ENCODE assay signal across 1 cellular context in genomic region chr4:152535903-152536544, GRCh38.
TF ChIP-seq lines count a peak whose summit lies in the region.

FBXW7 (minus strand) TSS chr4:152536092; CDS start chr4:152411803, 124,289 bp downstream.

TF ChIP-seq in HepG2, 621 proteins besides CTCF, POLR2A, EP300 and RAD21 (continued from another document and continues in another):
- TF ChIP-seq, protein P1, sequence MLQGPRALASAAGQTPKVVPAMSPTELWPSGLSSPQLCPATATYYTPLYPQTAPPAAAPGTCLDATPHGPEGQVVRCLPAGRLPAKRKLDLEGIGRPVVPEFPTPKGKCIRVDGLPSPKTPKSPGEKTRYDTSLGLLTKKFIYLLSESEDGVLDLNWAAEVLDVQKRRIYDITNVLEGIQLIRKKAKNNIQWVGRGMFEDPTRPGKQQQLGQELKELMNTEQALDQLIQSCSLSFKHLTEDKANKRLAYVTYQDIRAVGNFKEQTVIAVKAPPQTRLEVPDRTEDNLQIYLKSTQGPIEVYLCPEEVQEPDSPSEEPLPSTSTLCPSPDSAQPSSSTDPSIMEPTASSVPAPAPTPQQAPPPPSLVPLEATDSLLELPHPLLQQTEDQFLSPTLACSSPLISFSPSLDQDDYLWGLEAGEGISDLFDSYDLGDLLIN (CRISPR knock-in tag; IDR thresholded peaks at IDR 0.05; ENCODE audit: borderline replicate concordance) = no peak
- TF ChIP-seq TERF1 (CRISPR knock-in tag; IDR thresholded peaks at IDR 0.05) (no peak), FOXA1 (IDR thresholded peaks at IDR 0.05) (no peak), FOXA1 (CRISPR knock-in tag; IDR thresholded peaks at IDR 0.05) (no peak), RFX5 (IDR thresholded peaks at IDR 0.05; ENCODE audit: low read depth, low read length) (peak; percentile 93), ZKSCAN1 (IDR thresholded peaks at IDR 0.05; ENCODE audit: low read length) (no peak), PTBP1 (IDR thresholded peaks at IDR 0.05; ENCODE audit: low read depth, low read length, poor library complexity, severe bottlenecking) (no peak), ZNF577 (CRISPR knock-in tag; IDR thresholded peaks at IDR 0.05; ENCODE audit: borderline replicate concordance, low read depth) (no peak), MYC (CRISPR knock-in tag; IDR thresholded peaks at IDR 0.05; ENCODE audit: borderline replicate concordance) (peak; percentile 38; the same call in 1 of the 2 replicates), DNMT1 (CRISPR knock-in tag; IDR thresholded peaks at IDR 0.05) (no peak; the same call in 1 of the 2 replicates), PLRG1 (conservative IDR thresholded peaks at IDR 0.05) (no peak), ZNF605 (CRISPR knock-in tag; IDR thresholded peaks at IDR 0.05) (peak; percentile 97), ZFP37 (CRISPR knock-in tag; IDR thresholded peaks at IDR 0.05; ENCODE audit: borderline replicate concordance) (no peak), SATB2 (CRISPR knock-in tag; IDR thresholded peaks at IDR 0.05) (no peak), RERE (CRISPR knock-in tag; IDR thresholded peaks at IDR 0.05; ENCODE audit: low read depth) (0 out of 2 replicates have a peak, but pooled peaks have one; percentile 18), ZNF614 (CRISPR knock-in tag; IDR thresholded peaks at IDR 0.05; ENCODE audit: borderline replicate concordance) (peak; percentile 87; the same call in 1 of the 2 replicates), NFE2L2 (IDR thresholded peaks at IDR 0.05; ENCODE audit: low read length) (no peak), BCL6 (CRISPR knock-in tag; IDR thresholded peaks at IDR 0.05) (peak; percentile 41), ZNF484 (CRISPR knock-in tag; IDR thresholded peaks at IDR 0.05; ENCODE audit: borderline replicate concordance, low read depth) (no peak), ZNF274 (CRISPR knock-in tag; IDR thresholded peaks at IDR 0.05) (peak; percentile 78; the same call in 1 of the 2 replicates), ZBTB20 (CRISPR knock-in tag; IDR thresholded peaks at IDR 0.05; ENCODE audit: borderline replicate concordance, low read depth) (no peak), GATAD1 (CRISPR knock-in tag; IDR thresholded peaks at IDR 0.05) (peak; percentile 96), NKX3-1 (CRISPR knock-in tag; IDR thresholded peaks at IDR 0.05) (no peak), RFX3 (CRISPR knock-in tag; IDR thresholded peaks at IDR 0.05) (peak; percentile 94), ZNF446 (CRISPR knock-in tag; IDR thresholded peaks at IDR 0.05) (no peak; the same call in 1 of the 2 replicates), ETV6 (CRISPR knock-in tag; conservative IDR thresholded peaks at IDR 0.05) (peak; percentile 63; the same call in 1 of the 2 replicates), ZHX2 (IDR thresholded peaks at IDR 0.05; ENCODE audit: low read depth) (peak; percentile 82), ZHX2 (CRISPR knock-in tag; IDR thresholded peaks at IDR 0.05; ENCODE audit: borderline replicate concordance) (no peak), ZNF33A (CRISPR knock-in tag; IDR thresholded peaks at IDR 0.05; ENCODE audit: borderline replicate concordance) (no peak), CENPX (CRISPR knock-in tag; IDR thresholded peaks at IDR 0.05) (no peak), CENPBD1 (CRISPR knock-in tag; IDR thresholded peaks at IDR 0.05; ENCODE audit: borderline replicate concordance, low read depth) (no peak), ZNF790 (CRISPR knock-in tag; IDR thresholded peaks at IDR 0.05; ENCODE audit: borderline replicate concordance) (no peak), MED8 (CRISPR knock-in tag; IDR thresholded peaks at IDR 0.05; ENCODE audit: insufficient replicate concordance) (peak; percentile 73), ZMAT5 (CRISPR knock-in tag; IDR thresholded peaks at IDR 0.05; ENCODE audit: borderline replicate concordance, low read depth) (no peak), ZNF556 (CRISPR knock-in tag; IDR thresholded peaks at IDR 0.05; ENCODE audit: borderline replicate concordance) (0 out of 2 replicates have a peak, but pooled peaks have one; percentile 76)
- TF ChIP-seq, protein P2, sequence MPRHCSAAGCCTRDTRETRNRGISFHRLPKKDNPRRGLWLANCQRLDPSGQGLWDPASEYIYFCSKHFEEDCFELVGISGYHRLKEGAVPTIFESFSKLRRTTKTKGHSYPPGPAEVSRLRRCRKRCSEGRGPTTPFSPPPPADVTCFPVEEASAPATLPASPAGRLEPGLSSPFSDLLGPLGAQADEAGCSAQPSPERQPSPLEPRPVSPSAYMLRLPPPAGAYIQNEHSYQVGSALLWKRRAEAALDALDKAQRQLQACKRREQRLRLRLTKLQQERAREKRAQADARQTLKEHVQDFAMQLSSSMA (CRISPR knock-in tag; IDR thresholded peaks at IDR 0.05) = 0 out of 2 replicates have a peak, but pooled peaks have one; percentile 16
- TF ChIP-seq, protein P3, sequence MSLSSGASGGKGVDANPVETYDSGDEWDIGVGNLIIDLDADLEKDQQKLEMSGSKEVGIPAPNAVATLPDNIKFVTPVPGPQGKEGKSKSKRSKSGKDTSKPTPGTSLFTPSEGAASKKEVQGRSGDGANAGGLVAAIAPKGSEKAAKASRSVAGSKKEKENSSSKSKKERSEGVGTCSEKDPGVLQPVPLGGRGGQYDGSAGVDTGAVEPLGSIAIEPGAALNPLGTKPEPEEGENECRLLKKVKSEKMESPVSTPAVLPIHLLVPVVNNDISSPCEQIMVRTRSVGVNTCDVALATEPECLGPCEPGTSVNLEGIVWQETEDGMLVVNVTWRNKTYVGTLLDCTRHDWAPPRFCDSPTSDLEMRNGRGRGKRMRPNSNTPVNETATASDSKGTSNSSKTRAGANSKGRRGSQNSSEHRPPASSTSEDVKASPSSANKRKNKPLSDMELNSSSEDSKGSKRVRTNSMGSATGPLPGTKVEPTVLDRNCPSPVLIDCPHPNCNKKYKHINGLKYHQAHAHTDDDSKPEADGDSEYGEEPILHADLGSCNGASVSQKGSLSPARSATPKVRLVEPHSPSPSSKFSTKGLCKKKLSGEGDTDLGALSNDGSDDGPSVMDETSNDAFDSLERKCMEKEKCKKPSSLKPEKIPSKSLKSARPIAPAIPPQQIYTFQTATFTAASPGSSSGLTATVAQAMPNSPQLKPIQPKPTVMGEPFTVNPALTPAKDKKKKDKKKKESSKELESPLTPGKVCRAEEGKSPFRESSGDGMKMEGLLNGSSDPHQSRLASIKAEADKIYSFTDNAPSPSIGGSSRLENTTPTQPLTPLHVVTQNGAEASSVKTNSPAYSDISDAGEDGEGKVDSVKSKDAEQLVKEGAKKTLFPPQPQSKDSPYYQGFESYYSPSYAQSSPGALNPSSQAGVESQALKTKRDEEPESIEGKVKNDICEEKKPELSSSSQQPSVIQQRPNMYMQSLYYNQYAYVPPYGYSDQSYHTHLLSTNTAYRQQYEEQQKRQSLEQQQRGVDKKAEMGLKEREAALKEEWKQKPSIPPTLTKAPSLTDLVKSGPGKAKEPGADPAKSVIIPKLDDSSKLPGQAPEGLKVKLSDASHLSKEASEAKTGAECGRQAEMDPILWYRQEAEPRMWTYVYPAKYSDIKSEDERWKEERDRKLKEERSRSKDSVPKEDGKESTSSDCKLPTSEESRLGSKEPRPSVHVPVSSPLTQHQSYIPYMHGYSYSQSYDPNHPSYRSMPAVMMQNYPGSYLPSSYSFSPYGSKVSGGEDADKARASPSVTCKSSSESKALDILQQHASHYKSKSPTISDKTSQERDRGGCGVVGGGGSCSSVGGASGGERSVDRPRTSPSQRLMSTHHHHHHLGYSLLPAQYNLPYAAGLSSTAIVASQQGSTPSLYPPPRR (CRISPR knock-in tag; IDR thresholded peaks at IDR 0.05; ENCODE audit: borderline replicate concordance) = peak; percentile 55; the same call in 1 of the 2 replicates
- TF ChIP-seq, protein P4, sequence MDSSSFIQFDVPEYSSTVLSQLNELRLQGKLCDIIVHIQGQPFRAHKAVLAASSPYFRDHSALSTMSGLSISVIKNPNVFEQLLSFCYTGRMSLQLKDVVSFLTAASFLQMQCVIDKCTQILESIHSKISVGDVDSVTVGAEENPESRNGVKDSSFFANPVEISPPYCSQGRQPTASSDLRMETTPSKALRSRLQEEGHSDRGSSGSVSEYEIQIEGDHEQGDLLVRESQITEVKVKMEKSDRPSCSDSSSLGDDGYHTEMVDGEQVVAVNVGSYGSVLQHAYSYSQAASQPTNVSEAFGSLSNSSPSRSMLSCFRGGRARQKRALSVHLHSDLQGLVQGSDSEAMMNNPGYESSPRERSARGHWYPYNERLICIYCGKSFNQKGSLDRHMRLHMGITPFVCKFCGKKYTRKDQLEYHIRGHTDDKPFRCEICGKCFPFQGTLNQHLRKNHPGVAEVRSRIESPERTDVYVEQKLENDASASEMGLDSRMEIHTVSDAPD (CRISPR knock-in tag; IDR thresholded peaks at IDR 0.05) = 0 out of 2 replicates have a peak, but pooled peaks have one; percentile 59
